ENCODE assay signal across 11 cellular contexts in the genomic region with DNA sequence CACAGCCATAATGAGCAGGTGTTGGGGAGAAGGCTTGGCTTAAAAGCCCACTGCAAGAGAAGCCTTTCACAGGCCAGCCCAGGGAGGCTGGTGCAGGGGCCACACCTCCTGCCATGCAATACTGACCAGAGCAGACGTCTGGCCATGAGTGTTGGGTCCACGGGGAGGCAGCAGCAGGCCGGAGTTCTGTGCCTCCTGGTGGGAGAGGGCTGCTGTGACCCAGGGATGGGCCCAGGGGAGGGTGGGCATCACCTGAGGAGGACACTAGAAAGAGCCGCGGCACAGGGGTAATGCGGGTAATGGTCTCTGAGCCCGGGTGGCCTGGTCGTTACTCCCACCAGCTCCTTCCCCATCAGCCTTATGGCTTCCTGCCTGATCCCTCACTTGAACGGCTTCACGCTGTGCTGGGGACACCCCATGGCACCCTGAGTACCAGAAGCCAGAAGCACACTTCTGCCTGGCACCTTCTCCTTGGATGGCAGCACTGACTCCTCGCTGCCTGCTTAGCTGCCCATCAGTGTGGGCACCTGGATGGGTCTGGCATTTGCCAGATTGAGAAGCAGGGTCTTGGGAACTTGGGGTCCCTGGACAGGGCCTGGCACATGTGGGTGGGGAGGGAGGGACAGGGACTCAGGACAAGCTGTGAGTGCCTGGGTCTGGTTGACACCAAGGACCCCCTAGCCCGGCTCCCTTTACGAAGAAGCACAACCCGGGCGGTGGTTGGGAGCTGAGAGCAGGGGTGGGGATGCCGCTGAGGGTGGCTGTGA.
A peak's percentile ranks its signal among the peaks of the same experiment; 100 is the strongest.
DNase-seq lines count a peak whose midpoint lies in the region; ATAC-seq and TF ChIP-seq lines count a peak whose summit lies in the region.
"Had no signal": no experiment of that assay in that cellular context is flagged by ENCODE, and none has a peak within 500 bp of the region (broad histone marks: within the 10 kb centered on the region; RNA-seq: fewer than 3 reads in every experiment).

No MANE protein-coding gene starts in this region.

- H3K9me3 ChIP-seq in duodenal mucosa (ENCODE audit: control insufficient read depth in 1 of 2, low read length in 2 of 2): no peaks in the 10 kb centered on the region
- H3K9me3 ChIP-seq in mesenchymal stem cell (ENCODE audit: control insufficient read depth, low read length): no peaks in the 10 kb centered on the region
- H3K9me3 ChIP-seq in stomach smooth muscle (ENCODE audit: control insufficient read depth in 2 of 2, low read length in 2 of 2): no peaks in the 10 kb centered on the region
- no peaks in the 10 kb centered on the region for H3K9me3 ChIP-seq in MM.1S (replicated peaks; ENCODE audit: insufficient read depth, low read length)

- H3K27ac ChIP-seq in RWPE1 (peak overlapping the region; percentile 5; the same call in 1 of the 2 replicates), duodenal mucosa (ENCODE audit: low read depth, low read length) (peak overlapping the region; percentile 75), mesenchymal stem cell (ENCODE audit: low read length, poor library complexity, severe bottlenecking) (no peak overlapping the region), stomach smooth muscle (ENCODE audit: low read length) (peak overlapping the region; percentile 89), MM.1S (ENCODE audit: low read length) (no peak overlapping the region)

- DNase-seq in RWPE1 (ENCODE audit: low spot score) (no peak), mesenchymal stem cell (peak; percentile 48), left colon (no peak), T1000 (lab: John Stamatoyannopoulos, UW) (no peak), MM.1S (no peak)
- DNase-seq: activated CD8-positive, alpha-beta memory T cell treated with anti-CD3 and anti-CD28 coated beads, Interleukin-2, amount 10 ng/mL, durations not matched to agents 7 days and 5 days; NCI-H226 had no signal

- H3K79me2 ChIP-seq in MM.1S (ENCODE audit: low read length): no peaks in the 10 kb centered on the region

- H3K18ac ChIP-seq in mesenchymal stem cell (ENCODE audit: low read depth in 1 of 2, low read length in 2 of 2): peak overlapping the region; percentile 1 to 68

- H2AFZ ChIP-seq in mesenchymal stem cell (ENCODE audit: low read depth, low read length) (no peak overlapping the region), MM.1S (ENCODE audit: low read length) (no peak overlapping the region)
- H2AFZ ChIP-seq: neural progenitor cell had no signal

- no peaks in the 10 kb centered on the region for H3K9me2 ChIP-seq in MM.1S (replicated peaks; ENCODE audit: insufficient read depth, low read length)

- no peak for TF ChIP-seq CTCF in RWPE1 (conservative IDR thresholded peaks at IDR 0.05; ENCODE audit: low read depth)
- TF ChIP-seq CTCF in MM.1S (IDR thresholded peaks at IDR 0.05; ENCODE audit: low read length): no peak

- H3K79me1 ChIP-seq in mesenchymal stem cell (replicated peaks; ENCODE audit: low read length, poor library complexity, severe bottlenecking): peaks cover 3% of the 10 kb centered on the region

- peak overlapping the region; percentile 65 for H2BK120ac ChIP-seq in mesenchymal stem cell (ENCODE audit: low read depth, low read length)

- no peak overlapping the region for H3K4me3 ChIP-seq in duodenal mucosa (ENCODE audit: low read depth in 1 of 2, low read length in 2 of 2)
- H3K4me3 ChIP-seq in mesenchymal stem cell (ENCODE audit: insufficient read depth in 1 of 2, low read depth in 1 of 2, low read length in 2 of 2): no peak overlapping the region
- H3K4me3 ChIP-seq in stomach smooth muscle (ENCODE audit: low read length in 2 of 2): no peak overlapping the region
- H3K4me3 ChIP-seq in MM.1S (ENCODE audit: low read length): no peak overlapping the region
- H3K4me3 ChIP-seq: neural progenitor cell had no signal

- 83% methylated on average over 13 of the region's 16 CpGs for WGBS in mesenchymal stem cell

- H2AK5ac ChIP-seq in mesenchymal stem cell (ENCODE audit: low read length, severe bottlenecking): peak overlapping the region; percentile 27

- H4K20me1 ChIP-seq in MM.1S (ENCODE audit: insufficient read depth, low read length): no peaks in the 10 kb centered on the region

- ATAC-seq in left colon (no peak), GM18502 (IDR thresholded peaks at IDR 0.05; ENCODE audit: poor library complexity, unreplicated experiment) (no peak)
- ATAC-seq: activated CD8-positive, alpha-beta memory T cell treated with anti-CD3 and anti-CD28 coated beads, Interleukin-2, amount 10 ng/mL, durations not matched to agents 7 days and 5 days had no signal

- peak overlapping the region; percentile 79 for H4K91ac ChIP-seq in mesenchymal stem cell (ENCODE audit: low read length)

- peak overlapping the region; percentile 95 for H2BK15ac ChIP-seq in mesenchymal stem cell (ENCODE audit: low read depth, poor library complexity, severe bottlenecking)

- POLR2A ChIA-PET in RWPE1 (lab: Yijun Ruan, JAX; ENCODE audit: low non-redundant PET): no interaction called here

- no peak overlapping the region for H2BK5ac ChIP-seq in mesenchymal stem cell (ENCODE audit: low read depth, low read length, poor library complexity, severe bottlenecking)

- peak overlapping the region; percentile 11 to 74 for H2BK12ac ChIP-seq in mesenchymal stem cell (ENCODE audit: low read length in 2 of 2)

- CTCF ChIA-PET in RWPE1 (lab: Yijun Ruan, JAX): interaction anchor here (1.2 to 1.5 kb wide), 2 partner anchors 18 kb away, joined by 3 to 4 read pairs; no protein-coding TSS in a partner anchor

- H3K9ac ChIP-seq in duodenal mucosa (ENCODE audit: low read depth in 1 of 2, low read length in 2 of 2) (peak overlapping the region; percentile 19 to 43), mesenchymal stem cell (ENCODE audit: low read length) (no peak overlapping the region), stomach smooth muscle (ENCODE audit: low read length in 2 of 2) (peak overlapping the region in 1 of 2 donors; percentile 36), MM.1S (ENCODE audit: low read length) (no peak overlapping the region)
- H3K9ac ChIP-seq: neural progenitor cell had no signal

- peak overlapping the region in 1 of 2 experiments; percentile 17 for H3K23ac ChIP-seq in mesenchymal stem cell (ENCODE audit: low read length in 2 of 2)

- H3K4me1 ChIP-seq in duodenal mucosa (ENCODE audit: control insufficient read depth in 1 of 2, insufficient read depth in 2 of 2, low read length in 2 of 2) (peaks cover 74 to 90% of the 10 kb centered on the region in 2 donors), mesenchymal stem cell (ENCODE audit: control insufficient read depth, insufficient read depth, low read depth, low read length) (peaks cover 82% of the 10 kb centered on the region), stomach smooth muscle (ENCODE audit: control insufficient read depth, insufficient read depth, low read length) (peaks cover 80% of the 10 kb centered on the region), MM.1S (ENCODE audit: low read length) (no peaks in the 10 kb centered on the region)

- H3F3A ChIP-seq in MM.1S (ENCODE audit: insufficient read depth, low read length): no peaks in the 10 kb centered on the region

- H3K36me3 ChIP-seq in duodenal mucosa (ENCODE audit: control insufficient read depth in 1 of 2, insufficient read depth in 2 of 2, low read length in 2 of 2): peaks cover 9 to 11% of the 10 kb centered on the region in 2 donors
- H3K36me3 ChIP-seq in mesenchymal stem cell (ENCODE audit: control insufficient read depth in 1 of 2, insufficient read depth in 2 of 2, low read depth in 1 of 2, low read length in 2 of 2): peaks cover 5 to 79% of the 10 kb centered on the region in 2 experiments
- peaks cover 0 to 2% of the 10 kb centered on the region in 2 donors for H3K36me3 ChIP-seq in stomach smooth muscle (ENCODE audit: control insufficient read depth in 2 of 2, insufficient read depth in 2 of 2, low read length in 2 of 2)
- no peaks in the 10 kb centered on the region for H3K36me3 ChIP-seq in MM.1S (replicated peaks; ENCODE audit: insufficient read depth, low read length)
- H3K36me3 ChIP-seq: neural progenitor cell had no signal

- H3K4me2 ChIP-seq in mesenchymal stem cell (ENCODE audit: low read length, poor library complexity, severe bottlenecking) (no peak overlapping the region), MM.1S (ENCODE audit: low read depth, low read length) (no peak overlapping the region)
- H3K4me2 ChIP-seq: neural progenitor cell had no signal

- H3K4ac ChIP-seq in mesenchymal stem cell (ENCODE audit: low read depth in 1 of 2, low read length in 2 of 2): peak overlapping the region; percentile 35 to 48

- peak overlapping the region; percentile 0 for H4K8ac ChIP-seq in mesenchymal stem cell (ENCODE audit: low read length)

- no peaks in the 10 kb centered on the region for H3K27me3 ChIP-seq in duodenal mucosa (ENCODE audit: control insufficient read depth in 1 of 2, insufficient read depth in 2 of 2, low read length in 2 of 2)
- no peaks in the 10 kb centered on the region for H3K27me3 ChIP-seq in mesenchymal stem cell (ENCODE audit: control insufficient read depth in 1 of 2, insufficient read depth in 1 of 2, low read length in 2 of 2)
- no peaks in the 10 kb centered on the region for H3K27me3 ChIP-seq in stomach smooth muscle (ENCODE audit: control insufficient read depth in 1 of 2, insufficient read depth in 2 of 2, low read length in 2 of 2)
- H3K27me3 ChIP-seq in MM.1S (replicated peaks; ENCODE audit: insufficient read depth, low read length): no peaks in the 10 kb centered on the region
- H3K27me3 ChIP-seq: neural progenitor cell had no signal

- no peak overlapping the region for H3K14ac ChIP-seq in mesenchymal stem cell (ENCODE audit: low read length in 2 of 2)

- intact Hi-C loops in left colon (cut with DNase I, micrococcal nuclease): no loop called here

Comparison
In these comparisons a context has a peak if more than half of its experiments do, and no peak if none do; other contexts are left out.
1. H3K27ac ChIP-seq: peak in RWPE1 (single experiment), duodenal mucosa (single experiment) and stomach smooth muscle (single experiment); none in mesenchymal stem cell (single experiment) and MM.1S (single experiment).
2. H3K9ac ChIP-seq: peak in duodenal mucosa (2 of 2); none in mesenchymal stem cell (single experiment) and MM.1S (single experiment).